ENCODE assay signal across 15 cellular contexts in genomic region chr1:209086486-209087192, GRCh38.
A peak's percentile ranks its signal among the peaks of the same experiment; 100 is the strongest.
DNase-seq lines count a peak whose midpoint lies in the region; ATAC-seq, FAIRE-seq and TF ChIP-seq lines count a peak whose summit lies in the region.
"Had no signal": no experiment of that assay in that cellular context is flagged by ENCODE, and none has a peak within 500 bp of the region (broad histone marks: within the 10 kb centered on the region; RNA-seq: fewer than 3 reads in every experiment).

No MANE protein-coding gene starts in this region.

- no peaks in the 10 kb centered on the region for H3K9me3 Mint-ChIP-seq in activated CD8-positive, alpha-beta T cell treated with anti-CD3 and anti-CD28 coated beads for 36 hours
- H3K9me3 Mint-ChIP-seq in T-helper 2 cell treated with Interferon-gamma antibody and Interleukin-4, amounts not matched to agents 5 μg/mL and 100 μg/mL, for 36 hours: no peaks in the 10 kb centered on the region
- peaks cover 6% of the 10 kb centered on the region for H3K9me3 Mint-ChIP-seq in CD8-positive, alpha-beta T cell

- H3K79me2 ChIP-seq in MM.1S (ENCODE audit: low read length): no peaks in the 10 kb centered on the region

- no peak overlapping the region for H3K27ac Mint-ChIP-seq in activated CD8-positive, alpha-beta T cell treated with anti-CD3 and anti-CD28 coated beads for 36 hours
- no peak overlapping the region for H3K27ac Mint-ChIP-seq in T-helper 2 cell treated with Interferon-gamma antibody and Interleukin-4, amounts not matched to agents 5 μg/mL and 100 μg/mL, for 36 hours
- no peak overlapping the region for H3K27ac Mint-ChIP-seq in CD8-positive, alpha-beta T cell
- H3K27ac Mint-ChIP-seq: CD4-positive, CD25-positive, alpha-beta regulatory T cell had no signal

- DNase-seq in GM12891 (ENCODE audit: insufficient read length, low spot score) (no peak), MM.1S (peak; percentile 78), 8988T (no peak)
- DNase-seq in activated CD8-positive, alpha-beta T cell treated with anti-CD3 and anti-CD28 coated beads for 36 hours: no peak
- DNase-seq in T-helper 2 cell treated with Interferon-gamma antibody and Interleukin-4, amounts not matched to agents 5 μg/mL and 100 μg/mL, for 36 hours (ENCODE audit: low spot score): no peak
- DNase-seq in CD8-positive, alpha-beta T cell: no peak
- DNase-seq: activated gamma-delta T cell treated with Interleukin-2 at 50 U/mL for 16 hours; CD4-positive, CD25-positive, alpha-beta regulatory T cell; heart right ventricle; stimulated activated CD4-positive, alpha-beta T cell treated with anti-CD3 and anti-CD28 coated beads, Interleukin-15, amount 100 ng/mL, for 24 hours; substantia nigra had no signal

- FAIRE-seq in GM12891 (lab: Jason Lieb, UNC): peak; percentile 89
- FAIRE-seq: colon, TTC549 had no signal

- TF ChIP-seq POLR2A in GM12891 (IDR thresholded peaks at IDR 0.05; ENCODE audit: low read depth, low read length): no peak

- H2AFZ ChIP-seq in MM.1S (ENCODE audit: low read length): peak overlapping the region; percentile 26

- no peaks in the 10 kb centered on the region for H3K4me1 Mint-ChIP-seq in activated CD8-positive, alpha-beta T cell treated with anti-CD3 and anti-CD28 coated beads for 36 hours (ENCODE audit: low read depth)
- no peaks in the 10 kb centered on the region for H3K4me1 Mint-ChIP-seq in T-helper 2 cell treated with Interferon-gamma antibody and Interleukin-4, amounts not matched to agents 5 μg/mL and 100 μg/mL, for 36 hours (ENCODE audit: low read depth)
- H3K4me1 Mint-ChIP-seq in CD8-positive, alpha-beta T cell (ENCODE audit: low read depth): no peaks in the 10 kb centered on the region
- H3K4me1 Mint-ChIP-seq: CD4-positive, CD25-positive, alpha-beta regulatory T cell had no signal

- no peaks in the 10 kb centered on the region for H3K36me3 ChIP-seq in MM.1S (replicated peaks; ENCODE audit: insufficient read depth, low read length)
- H3K36me3 ChIP-seq in CD8-positive, alpha-beta T cell (ENCODE audit: insufficient read depth, low read length): no peaks in the 10 kb centered on the region
- H3K36me3 ChIP-seq: heart right ventricle had no signal

- no peak for TF ChIP-seq CTCF in MM.1S (IDR thresholded peaks at IDR 0.05; ENCODE audit: low read length)
- TF ChIP-seq CTCF in activated CD8-positive, alpha-beta T cell treated with anti-CD3 and anti-CD28 coated beads for 36 hours (IDR thresholded peaks at IDR 0.05): no peak
- TF ChIP-seq CTCF in CD8-positive, alpha-beta T cell (IDR thresholded peaks at IDR 0.05): no peak

- POLR2A ChIA-PET in activated CD8-positive, alpha-beta T cell treated with anti-CD3 and anti-CD28 coated beads for 36 hours (lab: Charles Lee): interaction anchor here (0.6 kb wide), 1 partner anchor 27 kb away, joined by 3 read pairs; no protein-coding TSS in a partner anchor
- POLR2A ChIA-PET in CD8-positive, alpha-beta T cell (lab: Charles Lee): no interaction called here

- H3K27me3 Mint-ChIP-seq in activated CD8-positive, alpha-beta T cell treated with anti-CD3 and anti-CD28 coated beads for 36 hours: peaks cover 3% of the 10 kb centered on the region
- peaks cover 5% of the 10 kb centered on the region for H3K27me3 Mint-ChIP-seq in T-helper 2 cell treated with Interferon-gamma antibody and Interleukin-4, amounts not matched to agents 5 μg/mL and 100 μg/mL, for 36 hours (ENCODE audit: low read depth)
- peaks cover 4% of the 10 kb centered on the region for H3K27me3 Mint-ChIP-seq in CD8-positive, alpha-beta T cell (ENCODE audit: low read depth)

- no peaks in the 10 kb centered on the region for H3K36me3 Mint-ChIP-seq in activated CD8-positive, alpha-beta T cell treated with anti-CD3 and anti-CD28 coated beads for 36 hours (ENCODE audit: low read depth)
- no peaks in the 10 kb centered on the region for H3K36me3 Mint-ChIP-seq in T-helper 2 cell treated with Interferon-gamma antibody and Interleukin-4, amounts not matched to agents 5 μg/mL and 100 μg/mL, for 36 hours (ENCODE audit: low read depth)
- no peaks in the 10 kb centered on the region for H3K36me3 Mint-ChIP-seq in CD8-positive, alpha-beta T cell
- H3K36me3 Mint-ChIP-seq: CD4-positive, CD25-positive, alpha-beta regulatory T cell had no signal

- no peaks in the 10 kb centered on the region for H3K9me3 ChIP-seq in MM.1S (replicated peaks; ENCODE audit: insufficient read depth, low read length)
- H3K9me3 ChIP-seq in CD8-positive, alpha-beta T cell (ENCODE audit: low read length): no peaks in the 10 kb centered on the region

- H4K20me1 ChIP-seq in MM.1S (ENCODE audit: insufficient read depth, low read length): no peaks in the 10 kb centered on the region

- no peak overlapping the region for H3K9ac ChIP-seq in MM.1S (ENCODE audit: low read length)

- intact Hi-C loops in activated CD8-positive, alpha-beta T cell treated with anti-CD3 and anti-CD28 coated beads for 36 hours (cut with micrococcal nuclease): no loop called here
- intact Hi-C loops in CD8-positive, alpha-beta T cell (cut with DNase I, micrococcal nuclease): no loop called here

- CTCF ChIA-PET in activated CD8-positive, alpha-beta T cell treated with anti-CD3 and anti-CD28 coated beads for 36 hours (lab: Charles Lee): no interaction called here
- CTCF ChIA-PET in CD8-positive, alpha-beta T cell (lab: Charles Lee): no interaction called here

- peak overlapping the region; percentile 12; the same call in 1 of the 2 replicates for H3K4me2 ChIP-seq in MM.1S (ENCODE audit: low read depth, low read length)

- no peak overlapping the region for H3K4me3 ChIP-seq in MM.1S (ENCODE audit: low read length)
- no peak overlapping the region for H3K4me3 ChIP-seq in CD8-positive, alpha-beta T cell (ENCODE audit: low read depth, low read length)
- H3K4me3 ChIP-seq: heart right ventricle had no signal

- H3K27ac ChIP-seq in MM.1S (ENCODE audit: low read length): peak overlapping the region; percentile 32; the same call in 1 of the 2 replicates
- H3K27ac ChIP-seq in CD8-positive, alpha-beta T cell (ENCODE audit: low read depth, low read length): no peak overlapping the region
- H3K27ac ChIP-seq: heart right ventricle had no signal

- peaks cover 16% of the 10 kb centered on the region for H3F3A ChIP-seq in MM.1S (ENCODE audit: insufficient read depth, low read length)

- peak; percentile 86 for ATAC-seq in GM19455 (IDR thresholded peaks at IDR 0.05; ENCODE audit: unreplicated experiment)
- peak; percentile 90 for ATAC-seq in HG02943 (IDR thresholded peaks at IDR 0.05; ENCODE audit: low read depth, unreplicated experiment)
- ATAC-seq in activated CD8-positive, alpha-beta T cell treated with anti-CD3 and anti-CD28 coated beads for 36 hours: no peak
- ATAC-seq in CD8-positive, alpha-beta T cell: no peak
- ATAC-seq: heart right ventricle had no signal

- H3K27me3 ChIP-seq in MM.1S (replicated peaks; ENCODE audit: insufficient read depth, low read length): no peaks in the 10 kb centered on the region
- no peaks in the 10 kb centered on the region for H3K27me3 ChIP-seq in CD8-positive, alpha-beta T cell (ENCODE audit: insufficient read depth, low read length)

- H3K4me3 Mint-ChIP-seq in activated CD8-positive, alpha-beta T cell treated with anti-CD3 and anti-CD28 coated beads for 36 hours: no peak overlapping the region
- no peak overlapping the region for H3K4me3 Mint-ChIP-seq in T-helper 2 cell treated with Interferon-gamma antibody and Interleukin-4, amounts not matched to agents 5 μg/mL and 100 μg/mL, for 36 hours
- no peak overlapping the region for H3K4me3 Mint-ChIP-seq in CD8-positive, alpha-beta T cell
- H3K4me3 Mint-ChIP-seq: CD4-positive, CD25-positive, alpha-beta regulatory T cell had no signal

- peaks cover 41% of the 10 kb centered on the region for H3K4me1 ChIP-seq in MM.1S (ENCODE audit: low read length)
- no peaks in the 10 kb centered on the region for H3K4me1 ChIP-seq in CD8-positive, alpha-beta T cell (ENCODE audit: insufficient read depth, low read length)
- H3K4me1 ChIP-seq: heart right ventricle had no signal

- no peaks in the 10 kb centered on the region for H3K9me2 ChIP-seq in MM.1S (replicated peaks; ENCODE audit: insufficient read depth, low read length)

TF ChIP-seq in GM12891, 5 proteins besides CTCF, POLR2A, EP300 and RAD21:
- TF ChIP-seq PAX5 (IDR thresholded peaks at IDR 0.05; ENCODE audit: insufficient read depth, low read length, severe bottlenecking) (peak; percentile 80), POU2F2 (IDR thresholded peaks at IDR 0.05; ENCODE audit: low read depth, low read length) (no peak)

Comparison
In these comparisons a context has a peak if more than half of its experiments do, and no peak if none do; other contexts are left out.
1. ATAC-seq: peak in GM19455 (single experiment) and HG02943 (single experiment); none in activated CD8-positive, alpha-beta T cell treated with anti-CD3 and anti-CD28 coated beads for 36 hours (single experiment) and CD8-positive, alpha-beta T cell (single experiment).